27 cellular contexts compared by ENCODE assay signal in genomic region chr7:55405856-55406541, GRCh38. TPM values are rescaled to one million over a fixed set of nuclear protein-coding genes. Genes with fewer than 3 reads are reported as not detected.
DNase-seq lines count a peak whose midpoint lies in the region; ATAC-seq and TF ChIP-seq lines count a peak whose summit lies in the region.
"Had no signal": no experiment of that assay in that cellular context is flagged by ENCODE, and none has a peak within 500 bp of the region (broad histone marks: within the 10 kb centered on the region; RNA-seq: fewer than 3 reads in every experiment).

No MANE protein-coding gene starts in this region.

- intact Hi-C loops in left colon (cut with DNase I, micrococcal nuclease): no loop called here
- intact Hi-C loops in Right ventricle myocardium superior (cut with DNase I): no loop called here

- ATAC-seq in left colon: peak; percentile 45
- no peak for ATAC-seq in Right ventricle myocardium superior (ENCODE audit: poor library complexity)
- no peak for ATAC-seq in GM18909 (IDR thresholded peaks at IDR 0.05; ENCODE audit: poor library complexity, unreplicated experiment)
- ATAC-seq: A549; activated CD4-positive, alpha-beta T cell treated with anti-CD3 and anti-CD28 coated beads for 36 hours; K562; left cardiac atrium; SK-N-SH treated with all-trans-retinoic acid at 6 μM for 48 hours had no signal

- H3K4me3 Mint-ChIP-seq in T-helper 2 cell treated with Interferon-gamma antibody and Interleukin-4, amounts not matched to agents 5 μg/mL and 100 μg/mL, for 36 hours: no peak overlapping the region
- H3K4me3 Mint-ChIP-seq: activated CD4-positive, alpha-beta T cell treated with anti-CD3 and anti-CD28 coated beads for 36 hours; activated naive CD8-positive, alpha-beta T cell treated with anti-CD3 and anti-CD28 coated beads, Interleukin-2, amount 10 ng/mL, durations not matched to agents 7 days and 5 days had no signal

- peaks cover 6% of the 10 kb centered on the region for H3K4me1 ChIP-seq in BE2C
- H3K4me1 ChIP-seq: A549, ascending aorta, esophagus muscularis mucosa, prostate gland had no signal

- H3K4me3 ChIP-seq in BE2C (ENCODE audit: low read depth, low read length): no peak overlapping the region
- H3K4me3 ChIP-seq: A549, ascending aorta, esophagus muscularis mucosa, K562, prostate gland, thoracic aorta had no signal

- peak overlapping the region; percentile 2 for H3K27ac Mint-ChIP-seq in T-helper 2 cell treated with Interferon-gamma antibody and Interleukin-4, amounts not matched to agents 5 μg/mL and 100 μg/mL, for 36 hours
- H3K27ac Mint-ChIP-seq: activated CD4-positive, alpha-beta T cell treated with anti-CD3 and anti-CD28 coated beads for 36 hours; activated naive CD8-positive, alpha-beta T cell treated with anti-CD3 and anti-CD28 coated beads, Interleukin-2, amount 10 ng/mL, durations not matched to agents 7 days and 5 days had no signal

- no peaks in the 10 kb centered on the region for H3K9me3 Mint-ChIP-seq in T-helper 2 cell treated with Interferon-gamma antibody and Interleukin-4, amounts not matched to agents 5 μg/mL and 100 μg/mL, for 36 hours
- H3K9me3 Mint-ChIP-seq: activated naive CD8-positive, alpha-beta T cell treated with anti-CD3 and anti-CD28 coated beads, Interleukin-2, amount 10 ng/mL, durations not matched to agents 7 days and 5 days had no signal

- H3K4me1 Mint-ChIP-seq in T-helper 2 cell treated with Interferon-gamma antibody and Interleukin-4, amounts not matched to agents 5 μg/mL and 100 μg/mL, for 36 hours (ENCODE audit: low read depth): no peaks in the 10 kb centered on the region
- H3K4me1 Mint-ChIP-seq: activated CD4-positive, alpha-beta T cell treated with anti-CD3 and anti-CD28 coated beads for 36 hours; activated naive CD8-positive, alpha-beta T cell treated with anti-CD3 and anti-CD28 coated beads, Interleukin-2, amount 10 ng/mL, durations not matched to agents 7 days and 5 days had no signal

- H3K36me3 ChIP-seq in BE2C: no peaks in the 10 kb centered on the region; the same call in 1 of the 2 replicates
- H3K36me3 ChIP-seq: prostate gland, thoracic aorta had no signal

- no peaks in the 10 kb centered on the region for H3K27me3 Mint-ChIP-seq in T-helper 2 cell treated with Interferon-gamma antibody and Interleukin-4, amounts not matched to agents 5 μg/mL and 100 μg/mL, for 36 hours (ENCODE audit: low read depth)
- H3K27me3 Mint-ChIP-seq: activated CD4-positive, alpha-beta T cell treated with anti-CD3 and anti-CD28 coated beads for 36 hours; activated naive CD8-positive, alpha-beta T cell treated with anti-CD3 and anti-CD28 coated beads, Interleukin-2, amount 10 ng/mL, durations not matched to agents 7 days and 5 days had no signal

- no peaks in the 10 kb centered on the region for H3K9me3 ChIP-seq in BE2C
- H3K9me3 ChIP-seq: A549, ascending aorta, esophagus muscularis mucosa, prostate gland, thoracic aorta had no signal

- DNase-seq in T-helper 2 cell treated with Interferon-gamma antibody and Interleukin-4, amounts not matched to agents 5 μg/mL and 100 μg/mL, for 36 hours (ENCODE audit: low spot score): no peak
- DNase-seq in T-helper 2 cell (no peak), NCI-H69 (lab: John Stamatoyannopoulos, UW) (peak; percentile 21), left colon (peak in 1 of 2 donors; percentile 22), Right ventricle myocardium superior (no peak), BE2C (no peak), medulla oblongata (ENCODE audit: extremely low spot score) (no peak)
- DNase-seq: activated CD4-positive, alpha-beta T cell treated with anti-CD3 and anti-CD28 coated beads for 36 hours; activated effector memory CD4-positive, alpha-beta T cell treated with Interleukin-2 at 50 U/mL for 16 hours; activated naive CD8-positive, alpha-beta T cell treated with anti-CD3 and anti-CD28 coated beads, Interleukin-2, amount 10 ng/mL, durations not matched to agents 7 days and 5 days; activated T-cell treated with anti-CD3 and anti-CD28 coated beads for 4 hours; cortex of kidney; foreskin melanocyte; left cardiac atrium; mammary epithelial cell; NCI-H1436 treated with DMSO at 0.1 percent for 48 hours; NCI-H748 treated with DMSO at 0.1 percent for 48 hours; stimulated activated CD4-positive, alpha-beta T cell treated with anti-CD3 and anti-CD28 coated beads, Interleukin-15, amount 100 ng/mL, for 24 hours; stimulated activated naive CD4-positive, alpha-beta T cell treated with Interleukin-2 at 50 U/mL for 16 hours had no signal

- H3K27me3 ChIP-seq in BE2C: no peaks in the 10 kb centered on the region
- H3K27me3 ChIP-seq: ascending aorta, esophagus muscularis mucosa had no signal

- peaks cover 2% of the 10 kb centered on the region for H3K36me3 Mint-ChIP-seq in T-helper 2 cell treated with Interferon-gamma antibody and Interleukin-4, amounts not matched to agents 5 μg/mL and 100 μg/mL, for 36 hours (ENCODE audit: low read depth)
- H3K36me3 Mint-ChIP-seq: activated naive CD8-positive, alpha-beta T cell treated with anti-CD3 and anti-CD28 coated beads, Interleukin-2, amount 10 ng/mL, durations not matched to agents 7 days and 5 days had no signal

- no peak for TF ChIP-seq CTCF in BE2C (IDR thresholded peaks at IDR 0.05; ENCODE audit: low read depth, low read length)

RNA-seq across cellular contexts. Expression of gene LANCL2, which starts 40.9 kb away (rescaled TPM):
- 10 to 100 TPM; 14.6 to 17.9 TPM for total RNA-seq in left colon
- total RNA-seq in Right ventricle myocardium superior: 5.6 TPM
- polyA plus RNA-seq in BE2C (2012; ENCODE audit: insufficient read depth, insufficient read length, low read depth): 15.4 TPM
